ENCODE assay signal across 1 cellular context in genomic region chr9:89438194-89438593, GRCh38.
TF ChIP-seq lines count a peak whose summit lies in the region.

No MANE protein-coding gene starts in this region.

TF ChIP-seq in WTC11, 78 proteins besides CTCF, POLR2A, EP300 and RAD21 (continued from another document):
- no peak for TF ChIP-seq GTF2I (CRISPR knock-in tag; conservative IDR thresholded peaks at IDR 0.05)
- TF ChIP-seq NFATC4 (CRISPR knock-in tag; IDR thresholded peaks at IDR 0.05): no peak
- no peak for TF ChIP-seq CBFB (CRISPR knock-in tag; IDR thresholded peaks at IDR 0.05; ENCODE audit: low read depth)
- no peak for TF ChIP-seq ARID4B (CRISPR knock-in tag; IDR thresholded peaks at IDR 0.05; ENCODE audit: borderline replicate concordance)
- no peak for TF ChIP-seq CREM (CRISPR knock-in tag; IDR thresholded peaks at IDR 0.05)
- no peak for TF ChIP-seq ZNF281 (CRISPR knock-in tag; IDR thresholded peaks at IDR 0.05)
- no peak for TF ChIP-seq JAZF1 (CRISPR knock-in tag; IDR thresholded peaks at IDR 0.05)
- no peak for TF ChIP-seq ZNF263 (CRISPR knock-in tag; IDR thresholded peaks at IDR 0.05; ENCODE audit: low read depth)
